12 cellular contexts compared by ENCODE assay signal in genomic region chr9:102054811-102055210, GRCh38.
"Had no signal": no experiment of that assay in that cellular context is flagged by ENCODE, and none has a peak within 500 bp of the region (broad histone marks: within the 10 kb centered on the region; RNA-seq: fewer than 3 reads in every experiment).

No MANE protein-coding gene starts in this region.

- H3K27ac Mint-ChIP-seq: immature natural killer cell; naive thymus-derived CD8-positive, alpha-beta T cell had no signal

- H3K27me3 Mint-ChIP-seq: naive thymus-derived CD8-positive, alpha-beta T cell had no signal

- H3K4me3 ChIP-seq: esophagus muscularis mucosa, gastrocnemius medialis had no signal

- ATAC-seq: gastrocnemius medialis; naive thymus-derived CD8-positive, alpha-beta T cell; right cardiac atrium had no signal

- H3K36me3 Mint-ChIP-seq: immature natural killer cell; naive thymus-derived CD8-positive, alpha-beta T cell had no signal

- H3K4me3 Mint-ChIP-seq: immature natural killer cell; naive thymus-derived CD8-positive, alpha-beta T cell had no signal

- DNase-seq: effector memory CD4-positive, alpha-beta T cell; gastrocnemius medialis; glutamatergic neuron; immature natural killer cell; mammary epithelial cell; naive thymus-derived CD8-positive, alpha-beta T cell; right cardiac atrium; small intestine; stimulated activated CD4-positive, alpha-beta T cell treated with anti-CD3 and anti-CD28 coated beads, Interleukin-2, amount 100 ng/mL, for 48 hours; stimulated activated naive CD4-positive, alpha-beta T cell treated with Interleukin-2 at 50 U/mL for 16 hours; trophoblast cell had no signal
